ENCODE assay signal across 14 cellular contexts in genomic region chr12:24057920-24058476, GRCh38.
DNase-seq lines count a peak whose midpoint lies in the region; ATAC-seq and TF ChIP-seq lines count a peak whose summit lies in the region.
"Had no signal": no experiment of that assay in that cellular context is flagged by ENCODE, and none has a peak within 500 bp of the region (broad histone marks: within the 10 kb centered on the region; RNA-seq: fewer than 3 reads in every experiment).

No MANE protein-coding gene starts in this region.

- H3K27me3 ChIP-seq in BE2C: no peaks in the 10 kb centered on the region
- H3K27me3 ChIP-seq in HAP-1 (ENCODE audit: low read depth): no peaks in the 10 kb centered on the region

- H3K9me3 ChIP-seq in BE2C: no peaks in the 10 kb centered on the region
- H3K9me3 ChIP-seq in HAP-1: no peaks in the 10 kb centered on the region

- no peak for TF ChIP-seq CTCF in BE2C (IDR thresholded peaks at IDR 0.05; ENCODE audit: low read depth, low read length)

- no peaks in the 10 kb centered on the region for H3K36me3 ChIP-seq in BE2C
- no peaks in the 10 kb centered on the region for H3K36me3 ChIP-seq in HAP-1 (replicated peaks)

- no peak overlapping the region for H3K4me3 ChIP-seq in BE2C (ENCODE audit: low read depth, low read length)
- H3K4me3 ChIP-seq in HAP-1: no peak overlapping the region
- H3K4me3 ChIP-seq: PC-9 had no signal

- DNase-seq in BE2C (peak; percentile 29), HAP-1 (ENCODE audit: low spot score in 2 of 2) (peak; percentile 46 to 53), NCI-H524 treated with DMSO at 0.1 percent for 48 hours (lab: John Stamatoyannopoulos, UW) (peak; percentile 13), foreskin melanocyte (peak; percentile 73), sciatic nerve (ENCODE audit: low spot score) (no peak), Ammon's horn (ENCODE audit: low spot score) (no peak), medulla oblongata (ENCODE audit: extremely low spot score) (no peak)
- DNase-seq: H7, NCI-H1436 treated with DMSO at 0.1 percent for 48 hours, NCI-H2081 treated with DMSO at 0.1 percent for 48 hours, NCI-H345, PC-9, SIG-M5, T-helper 17 cell had no signal

- intact Hi-C loops in sciatic nerve (cut with DNase I): no loop called here

- H3K4me1 ChIP-seq in BE2C: peaks cover 3% of the 10 kb centered on the region; the same call in 1 of the 2 replicates
- peaks cover 8% of the 10 kb centered on the region for H3K4me1 ChIP-seq in HAP-1

- ATAC-seq in sciatic nerve: no peak
- ATAC-seq: T-helper 17 cell had no signal

- in situ Hi-C loops in HAP-1 (cut with MboI; ENCODE audit: low sequenced_read_pairs): no loop called here

Comparison
In these comparisons a context has a peak if more than half of its experiments do, and no peak if none do; other contexts are left out.
1. DNase-seq: peak in BE2C (single experiment), HAP-1 (2 of 2), NCI-H524 treated with DMSO at 0.1 percent for 48 hours (single experiment) and foreskin melanocyte (single experiment); none in sciatic nerve (single experiment), Ammon's horn (single experiment) and medulla oblongata (single experiment).